In genomic region chr1:91872560-91873081, GRCh38 we compare ENCODE assay signal across 1 cellular context.
A peak's percentile ranks its signal among the peaks of the same experiment; 100 is the strongest.
TF ChIP-seq lines count a peak whose summit lies in the region.

No MANE protein-coding gene starts in this region.

TF ChIP-seq in K562, 482 proteins besides CTCF, POLR2A, EP300 and RAD21 (continued from another document):
- no peak for TF ChIP-seq CBX8 (IDR thresholded peaks at IDR 0.05; ENCODE audit: borderline replicate concordance, extremely low read depth, low read depth, low read length, poor library complexity, severe bottlenecking)
- TF ChIP-seq UBTF (IDR thresholded peaks at IDR 0.05; ENCODE audit: borderline replicate concordance in 1 of 2, low read depth in 2 of 2, low read length in 2 of 2) = no peak
- TF ChIP-seq ESRRA (IDR thresholded peaks at IDR 0.05; ENCODE audit: borderline replicate concordance, low read depth) = peak; percentile 61; the same call in 1 of the 2 replicates
- no peak for TF ChIP-seq CREB3 (tag; conservative IDR thresholded peaks at IDR 0.05; ENCODE audit: low read depth)
- peak; percentile 39 for TF ChIP-seq MEIS2 (IDR thresholded peaks at IDR 0.05; ENCODE audit: partially characterized antibody)
- no peak for TF ChIP-seq PTRF (tag; IDR thresholded peaks at IDR 0.05)
- no peak for TF ChIP-seq RFX5 (IDR thresholded peaks at IDR 0.05; ENCODE audit: low read depth, low read length)
- no peak for TF ChIP-seq BRF1 (IDR thresholded peaks at IDR 0.05; ENCODE audit: borderline replicate concordance, extremely low read depth, insufficient read length)
- no peak for TF ChIP-seq SMAD4 (CRISPR knock-in tag; conservative IDR thresholded peaks at IDR 0.05)
- TF ChIP-seq ZNF408 (CRISPR knock-in tag; IDR thresholded peaks at IDR 0.05; ENCODE audit: low read depth) = no peak
- 0 out of 4 replicates have a peak, but pooled peaks of 1 of the 2 experiments have one; percentile 41 for TF ChIP-seq HDAC1 (IDR thresholded peaks at IDR 0.05)
- TF ChIP-seq RCOR1 (IDR thresholded peaks at IDR 0.05; ENCODE audit: borderline replicate concordance in 1 of 2, low read depth in 2 of 2, low read length in 2 of 2) = peak in 1 of 2 experiments; percentile 32; a peak in 1 of 4 replicates
- peak; percentile 46; the same call in 1 of the 2 replicates for TF ChIP-seq VEZF1 (CRISPR knock-in tag; IDR thresholded peaks at IDR 0.05)
- TF ChIP-seq PKNOX1 (IDR thresholded peaks at IDR 0.05) = peak; percentile 79
- peak; percentile 76 to 88; a peak in 3 of 4 replicates for TF ChIP-seq KDM1A (IDR thresholded peaks at IDR 0.05)
- no peak for TF ChIP-seq MYNN (IDR thresholded peaks at IDR 0.05)
- TF ChIP-seq MYNN (CRISPR knock-in tag; IDR thresholded peaks at IDR 0.05) = no peak
TF ChIP-seq in K562: peak in this region for 10.
